1 cellular context compared by ENCODE assay signal in genomic region chr10:5814110-5815107, GRCh38.
TF ChIP-seq lines count a peak whose summit lies in the region.

No MANE protein-coding gene starts in this region.

TF ChIP-seq in HEK293, 187 proteins besides CTCF, POLR2A, EP300 and RAD21 (continued from another document):
- TF ChIP-seq ZSCAN5A (tag by site-specific recombination; IDR thresholded peaks at IDR 0.05) (no peak), KLF9 (tag by site-specific recombination; IDR thresholded peaks at IDR 0.05; ENCODE audit: low read depth) (no peak), ZNF223 (tag by site-specific recombination; IDR thresholded peaks at IDR 0.05) (no peak), ZNF350 (tag by site-specific recombination; IDR thresholded peaks at IDR 0.05) (no peak), ZBTB26 (tag by site-specific recombination; optimal IDR thresholded peaks at IDR 0.05) (no peak), ZNF623 (tag by site-specific recombination; IDR thresholded peaks at IDR 0.05) (no peak), ZBTB17 (tag by site-specific recombination; IDR thresholded peaks at IDR 0.05) (peak; percentile 54; the same call in 1 of the 2 replicates), ZSCAN16 (tag by site-specific recombination; IDR thresholded peaks at IDR 0.05) (no peak), ZNF155 (tag by site-specific recombination; IDR thresholded peaks at IDR 0.05) (no peak)
